Comparison of ENCODE assay signal across 8 cellular contexts in the genomic region with DNA sequence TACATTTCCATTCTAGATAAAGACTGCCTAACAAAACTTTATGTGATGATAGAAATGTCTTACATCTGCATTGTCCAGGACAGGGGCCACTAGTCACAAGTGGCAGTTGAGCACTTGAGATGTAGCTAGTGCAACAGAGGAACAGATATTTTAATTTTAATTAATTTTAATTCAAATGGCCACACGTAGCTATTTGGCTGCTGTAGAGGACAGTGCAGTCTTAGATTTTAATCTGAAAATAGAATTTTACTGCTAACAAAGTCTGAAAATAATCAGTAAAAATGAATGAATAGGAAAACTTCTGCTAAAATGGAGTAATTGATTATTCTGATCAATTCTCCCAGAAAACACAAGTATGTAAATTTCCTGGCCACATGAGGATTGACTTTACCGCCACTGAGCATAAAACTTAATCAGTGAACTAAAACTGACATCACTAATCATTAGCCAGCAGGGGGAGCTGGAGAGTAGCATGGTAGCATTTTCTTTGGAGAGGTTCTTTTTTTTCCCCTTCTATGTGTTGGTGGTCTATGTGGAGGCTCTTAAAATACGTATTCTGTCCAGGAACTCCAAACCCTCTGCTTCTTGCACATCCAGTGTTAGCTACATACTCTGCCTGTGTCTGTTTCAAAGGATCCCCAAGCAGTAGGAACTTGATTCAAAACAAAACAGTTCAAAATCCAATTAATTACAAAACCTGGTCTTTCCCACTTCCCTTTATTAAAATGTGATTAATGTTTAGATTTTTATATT. TPM values are rescaled to one million over a fixed set of nuclear protein-coding genes. Genes with fewer than 3 reads are reported as not detected.
A peak's percentile ranks its signal among the peaks of the same experiment; 100 is the strongest.
DNase-seq lines count a peak whose midpoint lies in the region; TF ChIP-seq lines count a peak whose summit lies in the region.

No MANE protein-coding gene starts in this region.

- no peaks in the 10 kb centered on the region for H3K9me2 ChIP-seq in Loucy (replicated peaks; ENCODE audit: low read depth, low read length)

- WGBS in iPS DF 6.9 (ENCODE audit: insufficient coverage, insufficient read length) = no CpG with 5 or more reads among the region's 3 CpGs

- peak; percentile 70 for TF ChIP-seq CTCF in GM12864 (IDR thresholded peaks at IDR 0.05; ENCODE audit: low read depth, low read length, missing control alignments)
- peak; percentile 89 for TF ChIP-seq CTCF in Loucy (conservative IDR thresholded peaks at IDR 0.05; ENCODE audit: low read length)
- TF ChIP-seq CTCF in astrocyte of the cerebellum (IDR thresholded peaks at IDR 0.05; ENCODE audit: low read depth, low read length, missing control alignments) = peak; percentile 88

- H3K4me3 ChIP-seq in GM12864 (ENCODE audit: low read depth, low read length) = no peak overlapping the region
- no peak overlapping the region for H3K4me3 ChIP-seq in Loucy (ENCODE audit: low read length, poor library complexity, severe bottlenecking)
- no peak overlapping the region for H3K4me3 ChIP-seq in astrocyte of the cerebellum (ENCODE audit: low read depth, low read length)
- H3K4me3 ChIP-seq in iPS DF 6.9 (ENCODE audit: low read length) = no peak overlapping the region

- H3K4me1 ChIP-seq in Loucy (ENCODE audit: insufficient read depth, low read length, poor library complexity, severe bottlenecking) (no peaks in the 10 kb centered on the region), iPS DF 6.9 (ENCODE audit: control insufficient read depth, insufficient read depth, low read length) (no peaks in the 10 kb centered on the region)

- H3K36me3 ChIP-seq in Loucy (ENCODE audit: insufficient read depth, low read length) (no peaks in the 10 kb centered on the region), iPS DF 6.9 (ENCODE audit: control insufficient read depth, insufficient read depth, low read length) (no peaks in the 10 kb centered on the region)

- H3K4me2 ChIP-seq in Loucy (ENCODE audit: low read depth, low read length, poor library complexity, severe bottlenecking) = no peak overlapping the region

- no peaks in the 10 kb centered on the region for H3F3A ChIP-seq in Loucy (ENCODE audit: low read depth)

- H3K79me2 ChIP-seq in Loucy (ENCODE audit: insufficient read depth, low read length) = no peaks in the 10 kb centered on the region

- 0 out of 2 replicates have a peak overlapping the region, but pooled peaks have one; percentile 43 for H2AFZ ChIP-seq in Loucy (ENCODE audit: low read length)

- in situ Hi-C loops in astrocyte of the cerebellum (cut with HindIII; ENCODE audit: low sequenced_read_pairs) = no loop called here

- DNase-seq in GM12864 (ENCODE audit: low read depth) = peak; percentile 45
- peak; percentile 58 for DNase-seq in H4 (ENCODE audit: low spot score)
- DNase-seq in SHP77 treated with DMSO at 0.1 percent for 48 hours (lab: John Stamatoyannopoulos, UW) = peak; percentile 39
- DNase-seq in astrocyte of the cerebellum (ENCODE audit: low read depth) = peak; percentile 52
- peak; percentile 72 for DNase-seq in iPS DF 6.9 (ENCODE audit: low read depth, low spot score)
- peak; percentile 19 to 42 (median 36) for DNase-seq in stimulated activated CD4-positive, alpha-beta T cell treated with anti-CD3 and anti-CD28 coated beads, Interleukin-1b, Interleukin-23, amount 100 ng/mL, for 24 hours (ENCODE audit: low read depth in 4 of 4, low spot score in 1 of 4)
- no peak for DNase-seq in NCI-H774 (lab: John Stamatoyannopoulos, UW)

- H3K27me3 ChIP-seq in Loucy (ENCODE audit: insufficient read depth, low read length, poor library complexity, severe bottlenecking) (no peaks in the 10 kb centered on the region), iPS DF 6.9 (ENCODE audit: control insufficient read depth, insufficient read depth, low read length) (no peaks in the 10 kb centered on the region)

- no peaks in the 10 kb centered on the region for H4K20me1 ChIP-seq in Loucy (ENCODE audit: insufficient read depth, low read length, poor library complexity, severe bottlenecking)

- H3K9ac ChIP-seq in Loucy (ENCODE audit: low read depth, low read length, poor library complexity, severe bottlenecking) = no peak overlapping the region

- H3K9me3 ChIP-seq in Loucy (ENCODE audit: insufficient read depth, low read depth, low read length) (no peaks in the 10 kb centered on the region), iPS DF 6.9 (ENCODE audit: control insufficient read depth, insufficient read depth, low read length) (no peaks in the 10 kb centered on the region)

- H3K27ac ChIP-seq in iPS DF 6.9 (ENCODE audit: low read length) = no peak overlapping the region

RNA-seq across cellular contexts. Expression of a gene that starts 52.1 kb away (rescaled TPM):
- 13.3 and 13.7 TPM in 2 replicates for total RNA-seq in H4 (2014; rRNA removed; shearing (Covaris generic))
